20 cellular contexts compared by ENCODE assay signal in the genomic region with DNA sequence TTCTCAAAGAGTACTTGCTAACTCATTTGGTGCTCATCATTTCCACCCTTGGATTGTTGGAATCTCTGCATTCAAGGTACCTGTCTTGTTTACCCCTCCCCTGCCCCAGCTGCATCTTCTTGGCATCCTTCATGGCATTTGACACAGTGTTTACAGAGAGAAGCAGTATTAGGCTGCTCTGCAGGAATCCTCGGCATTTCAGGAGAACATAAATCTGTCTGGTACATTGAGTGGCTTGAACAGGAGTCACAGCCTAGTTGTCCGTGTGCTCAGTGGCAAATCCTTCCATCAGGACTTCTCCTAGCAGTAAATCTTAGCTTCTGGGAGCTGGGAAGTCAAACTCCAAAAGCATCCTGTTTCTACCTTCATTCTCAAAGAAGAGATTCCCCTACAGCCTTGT.
"Had no signal": no experiment of that assay in that cellular context is flagged by ENCODE, and none has a peak within 500 bp of the region (broad histone marks: within the 10 kb centered on the region; RNA-seq: fewer than 3 reads in every experiment).

No MANE protein-coding gene starts in this region.

- DNase-seq: KBM-7, MG63, NCI-H1092, NCI-H1105 treated with DMSO at 0.1 percent for 48 hours, NCI-H1417 treated with DMSO at 0.1 percent for 48 hours, NCI-H146, NCI-H187, NCI-H2029, NCI-H2081 treated with DMSO at 0.1 percent for 48 hours, NCI-H2171, NCI-H226, NCI-H446, NCI-H510A, NCI-H524 treated with DMSO at 0.1 percent for 48 hours, NCI-H69, NCI-H774, SHP77 had no signal

- H3K9me3 ChIP-seq: MG63 had no signal

- H3K27ac ChIP-seq: HL-60, RWPE1 had no signal

- H3K36me3 ChIP-seq: MG63 had no signal

- H3K4me3 ChIP-seq: MG63 had no signal

- ATAC-seq: Panc1 had no signal

- H3K27me3 ChIP-seq: MG63 had no signal
